In genomic region chr18:49321800-49322461, GRCh38 we compare ENCODE assay signal across 19 cellular contexts.
DNase-seq lines count a peak whose midpoint lies in the region; ATAC-seq, FAIRE-seq and TF ChIP-seq lines count a peak whose summit lies in the region.
"Had no signal": no experiment of that assay in that cellular context is flagged by ENCODE, and none has a peak within 500 bp of the region (broad histone marks: within the 10 kb centered on the region; RNA-seq: fewer than 3 reads in every experiment).

No MANE protein-coding gene starts in this region.

- peaks cover 17 to 33% of the 10 kb centered on the region in 2 donors for H3K4me1 Mint-ChIP-seq in effector memory CD8-positive, alpha-beta T cell (ENCODE audit: low read depth in 2 of 2)

- DNase-seq in AG08396 (ENCODE audit: low spot score) (peak; percentile 17), LHCN-M2 (ENCODE audit: low read depth) (peak; percentile 71), bronchial epithelial cell (ENCODE audit: low read depth) (peak; percentile 47), kidney epithelial cell (ENCODE audit: low read depth) (peak; percentile 25), NCI-H1092 treated with DMSO at 0.1 percent for 48 hours (lab: John Stamatoyannopoulos, UW) (no peak)
- DNase-seq in activated CD4-positive, alpha-beta T cell treated with anti-CD3 and anti-CD28 coated beads, Interleukin-2, amount 50 U/mL, for 1 hour, result no peak
- no peak for DNase-seq in effector memory CD8-positive, alpha-beta T cell
- DNase-seq: hypothalamus; NCI-H146; NCI-H82; occipital lobe; stimulated activated CD8-positive, alpha-beta memory T cell treated with anti-CD3 and anti-CD28 coated beads, Interleukin-4, amount 100 ng/mL, for 48 hours; WERI-Rb-1 had no signal

- H3K4me3 Mint-ChIP-seq in effector memory CD8-positive, alpha-beta T cell, result no peak overlapping the region
- H3K4me3 Mint-ChIP-seq: B cell, IgD-negative memory B cell, memory B cell had no signal

- no peak for FAIRE-seq in bronchial epithelial cell (lab: Jason Lieb, UNC)
- FAIRE-seq: urothelium cell line had no signal

- H3K36me3 ChIP-seq in bronchial epithelial cell (ENCODE audit: control insufficient read depth, insufficient read depth, low read length), result peaks cover 2% of the 10 kb centered on the region
- no peaks in the 10 kb centered on the region for H3K36me3 ChIP-seq in kidney epithelial cell (ENCODE audit: control insufficient read depth, insufficient read depth, low read length)
- H3K36me3 ChIP-seq: WERI-Rb-1 had no signal

- H3K27me3 Mint-ChIP-seq in effector memory CD8-positive, alpha-beta T cell, result no peaks in the 10 kb centered on the region
- H3K27me3 Mint-ChIP-seq: B cell, IgD-negative memory B cell, memory B cell had no signal

- no peak for TF ChIP-seq CTCF in bronchial epithelial cell (IDR thresholded peaks at IDR 0.05; ENCODE audit: insufficient read depth, low read length, severe bottlenecking)
- TF ChIP-seq CTCF in kidney epithelial cell (IDR thresholded peaks at IDR 0.05; ENCODE audit: insufficient read depth, low read length, poor library complexity, severe bottlenecking), result no peak

- H3K27ac Mint-ChIP-seq in effector memory CD8-positive, alpha-beta T cell, result no peak overlapping the region
- H3K27ac Mint-ChIP-seq: activated naive CD4-positive, alpha-beta T cell treated with anti-CD3 and anti-CD28 coated beads, Interleukin-2, amount 50 U/mL, for 72 hours; B cell; IgD-negative memory B cell; memory B cell had no signal

- H3K27me3 ChIP-seq in bronchial epithelial cell (ENCODE audit: control insufficient read depth, insufficient read depth, low read length), result no peaks in the 10 kb centered on the region
- H3K27me3 ChIP-seq in kidney epithelial cell (ENCODE audit: control insufficient read depth, insufficient read depth, low read length), result no peaks in the 10 kb centered on the region

- no peak for ATAC-seq in HG03196 (IDR thresholded peaks at IDR 0.05; ENCODE audit: unreplicated experiment)
- ATAC-seq in effector memory CD8-positive, alpha-beta T cell (replicated peaks), result no peak
- ATAC-seq: activated naive CD4-positive, alpha-beta T cell treated with anti-CD3 and anti-CD28 coated beads, Interleukin-2, amount 50 U/mL, for 72 hours had no signal

- no peaks in the 10 kb centered on the region for H3K36me3 Mint-ChIP-seq in effector memory CD8-positive, alpha-beta T cell (ENCODE audit: insufficient read depth)
- H3K36me3 Mint-ChIP-seq: activated naive CD4-positive, alpha-beta T cell treated with anti-CD3 and anti-CD28 coated beads, Interleukin-2, amount 50 U/mL, for 72 hours had no signal

- H3K4me3 ChIP-seq in bronchial epithelial cell (ENCODE audit: low read depth, low read length), result no peak overlapping the region
- no peak overlapping the region for H3K4me3 ChIP-seq in kidney epithelial cell (ENCODE audit: low read depth, low read length)

- no peaks in the 10 kb centered on the region for H3K9me3 Mint-ChIP-seq in effector memory CD8-positive, alpha-beta T cell
- H3K9me3 Mint-ChIP-seq: activated naive CD4-positive, alpha-beta T cell treated with anti-CD3 and anti-CD28 coated beads, Interleukin-2, amount 50 U/mL, for 72 hours; IgD-negative memory B cell had no signal

Comparison
In these comparisons a context has a peak if more than half of its experiments do, and no peak if none do; other contexts are left out.
1. DNase-seq: peak in AG08396 (single experiment), LHCN-M2 (single experiment), bronchial epithelial cell (single experiment) and kidney epithelial cell (single experiment); none in NCI-H1092 treated with DMSO at 0.1 percent for 48 hours (single experiment), activated CD4-positive, alpha-beta T cell treated with anti-CD3 and anti-CD28 coated beads, Interleukin-2, amount 50 U/mL, for 1 hour (single experiment) and effector memory CD8-positive, alpha-beta T cell (0 of 3).